26 cellular contexts compared by ENCODE assay signal in genomic region chr6:47970826-47971225, GRCh38.
"Had no signal": no experiment of that assay in that cellular context is flagged by ENCODE, and none has a peak within 500 bp of the region (broad histone marks: within the 10 kb centered on the region; RNA-seq: fewer than 3 reads in every experiment).

No MANE protein-coding gene starts in this region.

- H3K27me3 Mint-ChIP-seq: naive thymus-derived CD8-positive, alpha-beta T cell; natural killer cell treated with Interleukin-12 subunit alpha and Interleukin-12 subunit beta and Interleukin-15 and Interleukin-18, amount 100 ng/mL, for 72 hours; stimulated activated naive B cell treated with anti-CD40 and anti-IgM and Interleukin-4, amounts not matched to agents 10 μg/mL and 1 μg/mL and 100 μg/mL, for 72 hours; stimulated activated naive CD8-positive, alpha-beta T cell treated with anti-CD3 and anti-CD28 coated beads, Interleukin-15, Interleukin-2, amounts not matched to agents 100 ng/mL and 50 ng/mL, for 24 hours; type B pancreatic cell had no signal

- H3K27me3 ChIP-seq: neutrophil, pancreas, right lobe of liver, sigmoid colon, stomach, tibial artery, transverse colon, vagina had no signal

- H3K36me3 Mint-ChIP-seq: naive thymus-derived CD8-positive, alpha-beta T cell; natural killer cell treated with Interleukin-12 subunit alpha and Interleukin-12 subunit beta and Interleukin-15 and Interleukin-18, amount 100 ng/mL, for 72 hours; stimulated activated effector memory CD8-positive, alpha-beta T cell treated with anti-CD3 and anti-CD28 coated beads, Interleukin-12 subunit alpha, Interleukin-12 subunit beta, amount 100 ng/mL, for 72 hours; stimulated activated naive B cell treated with anti-CD40 and anti-IgM and Interleukin-4, amounts not matched to agents 10 μg/mL and 1 μg/mL and 100 μg/mL, for 72 hours; type B pancreatic cell had no signal

- H3K4me1 Mint-ChIP-seq: naive thymus-derived CD8-positive, alpha-beta T cell; nephron progenitor cell; neural crest cell; stimulated activated effector memory CD8-positive, alpha-beta T cell treated with anti-CD3 and anti-CD28 coated beads, Interleukin-12 subunit alpha, Interleukin-12 subunit beta, amount 100 ng/mL, for 72 hours; stimulated activated naive B cell treated with anti-CD40 and anti-IgM and Interleukin-4, amounts not matched to agents 10 μg/mL and 1 μg/mL and 100 μg/mL, for 72 hours had no signal

- H3K4me3 ChIP-seq: pancreas, psoas muscle, right lobe of liver, sigmoid colon, stomach, thoracic aorta, tibial artery, transverse colon, vagina had no signal

- H3K4me1 ChIP-seq: pancreas, psoas muscle, right lobe of liver, sigmoid colon, stomach, tibial artery, transverse colon, vagina had no signal

- H3K36me3 ChIP-seq: neutrophil, pancreas, right lobe of liver, sigmoid colon, stomach, thoracic aorta, tibial artery, transverse colon, vagina had no signal

- H3K9me3 ChIP-seq: neutrophil, pancreas, psoas muscle, right lobe of liver, sigmoid colon, thoracic aorta, transverse colon, vagina had no signal

- H3K27ac ChIP-seq: neutrophil, pancreas, psoas muscle, right lobe of liver, sigmoid colon, stomach, thoracic aorta, tibial artery, transverse colon, vagina had no signal

- DNase-seq: naive thymus-derived CD8-positive, alpha-beta T cell; nephron progenitor cell; nucleus accumbens; pancreas; psoas muscle; right cardiac atrium; right lobe of liver; sigmoid colon; small intestine; stimulated activated CD4-positive, alpha-beta T cell treated with anti-CD3 and anti-CD28 coated beads, Interleukin-15, amount 100 ng/mL, for 24 hours; stimulated activated CD4-positive, alpha-beta T cell treated with anti-CD3 and anti-CD28 coated beads, Interleukin-2, amount 100 ng/mL, for 24 hours; stimulated activated CD4-positive, alpha-beta T cell treated with anti-CD3 and anti-CD28 coated beads, Interleukin-2, amount 100 ng/mL, for 48 hours; stimulated activated CD4-positive, alpha-beta T cell treated with anti-CD3 and anti-CD28 coated beads, Interleukin-4, amount 100 ng/mL, for 24 hours; stimulated activated naive B cell treated with anti-CD40 and anti-IgM and Interleukin-4, amounts not matched to agents 10 μg/mL and 1 μg/mL and 100 μg/mL, for 72 hours; stimulated activated naive CD4-positive, alpha-beta T cell treated with Interleukin-2 at 50 U/mL for 16 hours; stomach; tibial artery; transverse colon had no signal

- H3K27ac Mint-ChIP-seq: naive thymus-derived CD8-positive, alpha-beta T cell; natural killer cell treated with Interleukin-12 subunit alpha and Interleukin-12 subunit beta and Interleukin-15 and Interleukin-18, amount 100 ng/mL, for 72 hours; nephron progenitor cell; stimulated activated effector memory CD8-positive, alpha-beta T cell treated with anti-CD3 and anti-CD28 coated beads, Interleukin-12 subunit alpha, Interleukin-12 subunit beta, amount 100 ng/mL, for 72 hours; stimulated activated naive B cell treated with anti-CD40 and anti-IgM and Interleukin-4, amounts not matched to agents 10 μg/mL and 1 μg/mL and 100 μg/mL, for 72 hours; stimulated activated naive CD8-positive, alpha-beta T cell treated with anti-CD3 and anti-CD28 coated beads, Interleukin-15, Interleukin-2, amounts not matched to agents 100 ng/mL and 50 ng/mL, for 24 hours; type B pancreatic cell had no signal

- H3K9me3 Mint-ChIP-seq: type B pancreatic cell had no signal

- ATAC-seq: naive thymus-derived CD8-positive, alpha-beta T cell; natural killer cell treated with Interleukin-12 subunit alpha and Interleukin-12 subunit beta and Interleukin-15 and Interleukin-18, amount 100 ng/mL, for 72 hours; pancreas; psoas muscle; right cardiac atrium; right lobe of liver; stimulated activated effector memory CD8-positive, alpha-beta T cell treated with anti-CD3 and anti-CD28 coated beads, Interleukin-12 subunit alpha, Interleukin-12 subunit beta, amount 100 ng/mL, for 72 hours; stimulated activated naive B cell treated with anti-CD40 and anti-IgM and Interleukin-4, amounts not matched to agents 10 μg/mL and 1 μg/mL and 100 μg/mL, for 72 hours had no signal

- H3K4me3 Mint-ChIP-seq: naive thymus-derived CD8-positive, alpha-beta T cell; natural killer cell treated with Interleukin-12 subunit alpha and Interleukin-12 subunit beta and Interleukin-15 and Interleukin-18, amount 100 ng/mL, for 72 hours; nephron progenitor cell; neural crest cell; stimulated activated effector memory CD8-positive, alpha-beta T cell treated with anti-CD3 and anti-CD28 coated beads, Interleukin-12 subunit alpha, Interleukin-12 subunit beta, amount 100 ng/mL, for 72 hours; stimulated activated naive B cell treated with anti-CD40 and anti-IgM and Interleukin-4, amounts not matched to agents 10 μg/mL and 1 μg/mL and 100 μg/mL, for 72 hours; stimulated activated naive CD8-positive, alpha-beta T cell treated with anti-CD3 and anti-CD28 coated beads, Interleukin-15, Interleukin-2, amounts not matched to agents 100 ng/mL and 50 ng/mL, for 24 hours; type B pancreatic cell had no signal
